ENCODE assay signal across 1 cellular context in genomic region chr9:130846487-130847305, GRCh38.
TF ChIP-seq lines count a peak whose summit lies in the region.

No MANE protein-coding gene starts in this region.

TF ChIP-seq in HCT116, 20 proteins besides CTCF, POLR2A, EP300 and RAD21 (continued from another document):
- no peak for TF ChIP-seq MAX (IDR thresholded peaks at IDR 0.05)
- no peak for TF ChIP-seq ATF3 (IDR thresholded peaks at IDR 0.05)
- no peak for TF ChIP-seq SRF (IDR thresholded peaks at IDR 0.05; ENCODE audit: low read depth)
- no peak for TF ChIP-seq CEBPB (IDR thresholded peaks at IDR 0.05; ENCODE audit: low read depth)
- TF ChIP-seq SIN3A (IDR thresholded peaks at IDR 0.05; ENCODE audit: low read depth), result no peak
- no peak for TF ChIP-seq ZNF274 (IDR thresholded peaks at IDR 0.05; ENCODE audit: low read depth, low read length)
- TF ChIP-seq CBX3 (IDR thresholded peaks at IDR 0.05; ENCODE audit: low read depth), result no peak
- no peak for TF ChIP-seq ZBTB33 (IDR thresholded peaks at IDR 0.05; ENCODE audit: extremely low read depth, insufficient replicate concordance, low read length)
- no peak for TF ChIP-seq SP1 (IDR thresholded peaks at IDR 0.05; ENCODE audit: low read depth)
- TF ChIP-seq ELF1 (IDR thresholded peaks at IDR 0.05; ENCODE audit: borderline replicate concordance, low read depth), result no peak
- TF ChIP-seq ZFX (IDR thresholded peaks at IDR 0.05), result no peak
- no peak; the same call in 1 of the 2 replicates for TF ChIP-seq JUND (IDR thresholded peaks at IDR 0.05)
